In genomic region chr5:56200856-56201638, GRCh38 we compare ENCODE assay signal across 8 cellular contexts. TPM values are rescaled to one million over a fixed set of nuclear protein-coding genes. Genes with fewer than 3 reads are reported as not detected.
DNase-seq lines count a peak whose midpoint lies in the region; ATAC-seq and TF ChIP-seq lines count a peak whose summit lies in the region.

No MANE protein-coding gene starts in this region.

- H3K9ac ChIP-seq in DND-41 (ENCODE audit: low read depth, low read length) = no peak overlapping the region
- no peak overlapping the region for H3K9ac ChIP-seq in neural cell (ENCODE audit: low read length)

- H3K4me1 ChIP-seq in DND-41 (ENCODE audit: insufficient read depth, low read length) (no peaks in the 10 kb centered on the region), PC-9 (replicated peaks; ENCODE audit: insufficient read depth) (peaks cover 16% of the 10 kb centered on the region), esophagus squamous epithelium (peaks cover 0 to 9% (median 0%) of the 10 kb centered on the region in 3 donors), thyroid gland (peaks cover 0 to 5% of the 10 kb centered on the region in 2 donors)

- DNase-seq in DND-41 = peak; percentile 23
- DNase-seq in HUDEP-2 (lab: John Stamatoyannopoulos, UW; ENCODE audit: unreplicated experiment in 76 of 76) = peak in 57 of 76 experiments; percentile 5 to 70 (median 29)
- DNase-seq in PC-9 = peak; percentile 58 to 74
- DNase-seq in activated T-cell treated with anti-CD3 and anti-CD28 coated beads, Interleukin-2, amount 50 U/mL, for 1 hour = peak; percentile 39
- DNase-seq in esophagus squamous epithelium (lab: John Stamatoyannopoulos, UW) = no peak
- peak; percentile 72 to 75 for DNase-seq in thyroid gland

- no peak for TF ChIP-seq EP300 in neural cell (conservative IDR thresholded peaks at IDR 0.05; ENCODE audit: poor library complexity, severe bottlenecking)

- H3F3A ChIP-seq in PC-9 (ENCODE audit: insufficient read depth, low read depth) = no peaks in the 10 kb centered on the region
- no peaks in the 10 kb centered on the region for H3F3A ChIP-seq in neural cell (ENCODE audit: insufficient read depth, low read length, poor library complexity, severe bottlenecking)

- TF ChIP-seq CTCF in DND-41 (IDR thresholded peaks at IDR 0.05; ENCODE audit: borderline replicate concordance, extremely low read depth, low read length, poor library complexity, severe bottlenecking) (peak; percentile 64), PC-9 (conservative IDR thresholded peaks at IDR 0.05) (peak; percentile 88), esophagus squamous epithelium (IDR thresholded peaks at IDR 0.05) (peak in 5 of 6 experiments; percentile 56 to 83 (median 76)), neural cell (IDR thresholded peaks at IDR 0.05; ENCODE audit: poor library complexity, severe bottlenecking) (peak; percentile 68), thyroid gland (IDR thresholded peaks at IDR 0.05) (peak; percentile 36 to 93 (median 86))

- TF ChIP-seq RAD21 in neural cell (conservative IDR thresholded peaks at IDR 0.05) = peak; percentile 83

- H3K9me3 ChIP-seq in DND-41 (ENCODE audit: insufficient read depth, low read length, severe bottlenecking) (no peaks in the 10 kb centered on the region), PC-9 (ENCODE audit: insufficient read depth, low read depth) (no peaks in the 10 kb centered on the region), esophagus squamous epithelium (no peaks in the 10 kb centered on the region), neural cell (ENCODE audit: low read length) (no peaks in the 10 kb centered on the region), thyroid gland (no peaks in the 10 kb centered on the region)

- no peaks in the 10 kb centered on the region for H4K20me1 ChIP-seq in DND-41 (ENCODE audit: insufficient read depth, low read length)
- no peaks in the 10 kb centered on the region for H4K20me1 ChIP-seq in PC-9 (ENCODE audit: insufficient read depth)
- H4K20me1 ChIP-seq in neural cell (ENCODE audit: insufficient read depth) = no peaks in the 10 kb centered on the region

- H3K36me3 ChIP-seq in DND-41 (ENCODE audit: insufficient read depth, low read length) = no peaks in the 10 kb centered on the region
- H3K36me3 ChIP-seq in PC-9 (ENCODE audit: low read depth) = no peaks in the 10 kb centered on the region
- H3K36me3 ChIP-seq in esophagus squamous epithelium = no peaks in the 10 kb centered on the region
- no peaks in the 10 kb centered on the region for H3K36me3 ChIP-seq in neural cell (ENCODE audit: insufficient read depth, low read length)
- no peaks in the 10 kb centered on the region for H3K36me3 ChIP-seq in thyroid gland

- TF ChIP-seq POLR2A in esophagus squamous epithelium (IDR thresholded peaks at IDR 0.05) = no peak
- no peak for TF ChIP-seq POLR2A in thyroid gland (IDR thresholded peaks at IDR 0.05)

- intact Hi-C loops in PC-9 (cut with micrococcal nuclease; ENCODE audit: unreplicated experiment) (loop anchor here (1.0 to 10.0 kb wide), 4 partner anchors 88 to 506 kb away; no protein-coding TSS in a partner anchor), esophagus squamous epithelium (cut with DNase I) (loop anchor here (10.0 kb wide), 1 partner anchor 266 kb away; no protein-coding TSS in a partner anchor), thyroid gland (cut with DNase I) (loop anchor here (5.0 to 10.0 kb wide), 2 partner anchors 216 to 269 kb away; no protein-coding TSS in a partner anchor)

- H3K4me3 ChIP-seq in DND-41 (ENCODE audit: low read depth in 1 of 2, low read length in 2 of 2) (no peak overlapping the region), PC-9 (no peak overlapping the region), esophagus squamous epithelium (no peak overlapping the region), neural cell (ENCODE audit: low read length) (no peak overlapping the region), thyroid gland (replicated peaks in 1 of 3) (no peak overlapping the region)

- no peak overlapping the region for H3K4me2 ChIP-seq in DND-41 (ENCODE audit: insufficient read depth, low read length)
- no peak overlapping the region for H3K4me2 ChIP-seq in PC-9
- H3K4me2 ChIP-seq in neural cell (ENCODE audit: low read length) = no peak overlapping the region

- ATAC-seq in DND-41 (ENCODE audit: insufficient read depth, low read depth) (0 out of 3 replicates have a peak, but pooled peaks have one; percentile 70), GM21529 (IDR thresholded peaks at IDR 0.05; ENCODE audit: unreplicated experiment) (peak; percentile 99)

- no peaks in the 10 kb centered on the region for H3K9me2 ChIP-seq in PC-9 (ENCODE audit: insufficient read depth)
- H3K9me2 ChIP-seq in neural cell (ENCODE audit: insufficient read depth, low read length) = no peaks in the 10 kb centered on the region

- WGBS in esophagus squamous epithelium, 2 donors = 21 to 35% methylated on average over 5 of the region's 5 CpGs
- WGBS in thyroid gland, 2 donors = 30 to 34% methylated on average over 5 of the region's 5 CpGs

- CTCF ChIA-PET in PC-9 (lab: Charles Lee) = interaction anchor here (0.8 kb wide), 1 partner anchor 265 kb away, joined by 3 read pairs; no protein-coding TSS in a partner anchor

- H3K79me2 ChIP-seq in DND-41 (ENCODE audit: insufficient read depth, low read length) (no peaks in the 10 kb centered on the region), PC-9 (ENCODE audit: low read depth) (no peaks in the 10 kb centered on the region), neural cell (replicated peaks; ENCODE audit: insufficient read depth, low read length) (no peaks in the 10 kb centered on the region)

- H3K27me3 ChIP-seq in DND-41 (ENCODE audit: insufficient read depth, low read length, poor library complexity) (no peaks in the 10 kb centered on the region), PC-9 (ENCODE audit: insufficient read depth, low read depth) (no peaks in the 10 kb centered on the region), esophagus squamous epithelium (no peaks in the 10 kb centered on the region), neural cell (ENCODE audit: insufficient read depth, low read depth, low read length) (no peaks in the 10 kb centered on the region), thyroid gland (no peaks in the 10 kb centered on the region)

- POLR2A ChIA-PET in PC-9 (lab: Charles Lee; ENCODE audit: unreplicated experiment) = no interaction called here

- no peak overlapping the region for H2AFZ ChIP-seq in DND-41 (ENCODE audit: low read depth, low read length)
- no peak overlapping the region; the same call in 1 of the 2 replicates for H2AFZ ChIP-seq in PC-9
- H2AFZ ChIP-seq in neural cell (ENCODE audit: low read depth, low read length) = no peak overlapping the region

- H3K27ac ChIP-seq in DND-41 (ENCODE audit: low read length) = no peak overlapping the region
- no peak overlapping the region for H3K27ac ChIP-seq in PC-9
- no peak overlapping the region for H3K27ac ChIP-seq in esophagus squamous epithelium
- no peak overlapping the region for H3K27ac ChIP-seq in neural cell (ENCODE audit: low read length)
- no peak overlapping the region for H3K27ac ChIP-seq in thyroid gland

- no TSS peak for BruUV-seq in PC-9 (replicated peaks; lab: Mats Ljungman, UMichigan)

TF ChIP-seq in neural cell, 6 proteins besides CTCF, POLR2A, EP300 and RAD21:
- peak; percentile 82 for TF ChIP-seq SMC3 (conservative IDR thresholded peaks at IDR 0.05; ENCODE audit: poor library complexity)
- TF ChIP-seq TAF1 (IDR thresholded peaks at IDR 0.05; ENCODE audit: low read depth) = no peak

RNA-seq across cellular contexts. Expression of gene ANKRD55, which starts 32.1 kb away (rescaled TPM):
- total RNA-seq in PC-9 (2021) = not detected in 2 replicates
- total RNA-seq in esophagus squamous epithelium = under 1 TPM in 1 of 4 donors, not detected in 3; 0.09 TPM
- polyA plus RNA-seq in neural cell = 22.1 and 49.8 TPM in 2 replicates
- 15.2 and 15.6 TPM in 2 replicates for polyA minus RNA-seq in neural cell
- under 1 TPM in 2 of 4 donors, not detected in 2; 0.22 to 0.94 TPM for total RNA-seq in thyroid gland
